ENCODE assay signal across 18 cellular contexts in genomic region chr14:38973083-38973700, GRCh38.
DNase-seq lines count a peak whose midpoint lies in the region; ATAC-seq, FAIRE-seq and TF ChIP-seq lines count a peak whose summit lies in the region.
"Had no signal": no experiment of that assay in that cellular context is flagged by ENCODE, and none has a peak within 500 bp of the region (broad histone marks: within the 10 kb centered on the region; RNA-seq: fewer than 3 reads in every experiment).

No MANE protein-coding gene starts in this region.

- TF ChIP-seq POLR2A in HepG2 (IDR thresholded peaks at IDR 0.05; ENCODE audit: insufficient read depth in 1 of 2, low read depth in 2 of 2, low read length in 2 of 2) (no peak), right lobe of liver (IDR thresholded peaks at IDR 0.05) (no peak)

- H3K9me3 Mint-ChIP-seq in neural progenitor cell: no peaks in the 10 kb centered on the region

- no peaks in the 10 kb centered on the region; the same call in 1 of the 2 replicates for H3K4me1 ChIP-seq in HepG2 (ENCODE audit: insufficient read depth, low read length)
- H3K4me1 ChIP-seq in right lobe of liver: no peaks in the 10 kb centered on the region
- peaks cover 12% of the 10 kb centered on the region for H3K4me1 ChIP-seq in neural progenitor cell

- H3K9ac ChIP-seq in HepG2 (ENCODE audit: insufficient read depth, low read depth, low read length): no peak overlapping the region
- no peak overlapping the region for H3K9ac ChIP-seq in neural progenitor cell
- H3K9ac ChIP-seq: GM23248 had no signal

- peaks cover 7% of the 10 kb centered on the region for H3F3A ChIP-seq in neural progenitor cell (ENCODE audit: low read depth)

- CTCF ChIA-PET in HepG2 (lab: Yijun Ruan, JAX; ENCODE audit: low intra/inter-chr PET ratio, low total read pairs): no interaction called here

- H2AFZ ChIP-seq in HepG2 (ENCODE audit: low read length) (no peak overlapping the region), neural progenitor cell (replicated peaks) (no peak overlapping the region)
- H2AFZ ChIP-seq: GM23248 had no signal

- DNase-seq in HepG2 (ENCODE audit: low spot score) (peak; percentile 48), right lobe of liver (no peak), bronchial epithelial cell (ENCODE audit: low read depth) (no peak), neural progenitor cell (ENCODE audit: low spot score) (peak; percentile 21), retina (peak; percentile 13), posterior cingulate gyrus (no peak)
- DNase-seq in stimulated activated CD4-positive, alpha-beta T cell treated with anti-CD3 and anti-CD28 coated beads, Interleukin-4, amount 100 ng/mL, for 1 hour: no peak
- DNase-seq: C1 segment of cervical spinal cord; Calu3; CD4-positive, alpha-beta memory T cell; COR-L47; DMS153; DND-41; GM23248; H7; HCEC 1CT had no signal

- peaks cover 0 to 10% of the 10 kb centered on the region in 2 experiments; a peak in 1 of 5 replicates for H3K27me3 ChIP-seq in HepG2 (ENCODE audit: control insufficient read depth in 1 of 2, insufficient read depth in 2 of 2, low read length in 2 of 2)
- H3K27me3 ChIP-seq in right lobe of liver: no peaks in the 10 kb centered on the region
- H3K27me3 ChIP-seq in bronchial epithelial cell (ENCODE audit: control insufficient read depth, insufficient read depth, low read length): no peaks in the 10 kb centered on the region
- H3K27me3 ChIP-seq in neural progenitor cell: no peaks in the 10 kb centered on the region

- ATAC-seq in HepG2 (peak; percentile 69), right lobe of liver (no peak)

- no TSS peak for BruUV-seq in HepG2 (replicated peaks; lab: Mats Ljungman, UMichigan)

- no peak for TF ChIP-seq RAD21 in HepG2 (CRISPR knock-in tag; IDR thresholded peaks at IDR 0.05)

- FAIRE-seq in HepG2 (lab: Jason Lieb, UNC) (no peak), bronchial epithelial cell (lab: Jason Lieb, UNC) (peak; percentile 58)
- FAIRE-seq: GM12892, H1 had no signal

- H3K9me3 ChIP-seq in HepG2 (ENCODE audit: low read length) (no peaks in the 10 kb centered on the region), right lobe of liver (no peaks in the 10 kb centered on the region), neural progenitor cell (ENCODE audit: low read depth) (no peaks in the 10 kb centered on the region)

- H3K36me3 ChIP-seq in HepG2 (replicated peaks in 1 of 2; ENCODE audit: control insufficient read depth in 1 of 2, insufficient read depth in 2 of 2, low read length in 2 of 2) (no peaks in the 10 kb centered on the region), right lobe of liver (no peaks in the 10 kb centered on the region), bronchial epithelial cell (ENCODE audit: control insufficient read depth, insufficient read depth, low read length) (no peaks in the 10 kb centered on the region), neural progenitor cell (no peaks in the 10 kb centered on the region)

- WGBS in HepG2 (ENCODE audit: low lambda C conversion rate): 40% methylated on average over 2 of the region's 2 CpGs
- WGBS in right lobe of liver (ENCODE audit: insufficient coverage, low coverage, low lambda C conversion rate, missing lambda C conversion rate): 83% methylated on average over 2 of the region's 2 CpGs

- intact Hi-C loops in HepG2 (cut with micrococcal nuclease; ENCODE audit: unreplicated experiment): no loop called here
- intact Hi-C loops in right lobe of liver (cut with DNase I): no loop called here
- intact Hi-C loops in posterior cingulate gyrus (cut with DNase I): no loop called here

- H3K79me2 ChIP-seq in HepG2 (ENCODE audit: insufficient read depth, low read length) (no peaks in the 10 kb centered on the region), neural progenitor cell (ENCODE audit: low read depth) (no peaks in the 10 kb centered on the region)

- H3K27ac ChIP-seq in HepG2 (ENCODE audit: extremely low read length, insufficient read depth, low read length) (no peak overlapping the region), right lobe of liver (no peak overlapping the region), neural progenitor cell (no peak overlapping the region)
- H3K27ac ChIP-seq: GM23248 had no signal

- no peaks in the 10 kb centered on the region for H4K20me1 ChIP-seq in HepG2 (ENCODE audit: insufficient read depth, low read length)
- no peaks in the 10 kb centered on the region for H4K20me1 ChIP-seq in neural progenitor cell (ENCODE audit: low read depth)

- POLR2A ChIA-PET in HepG2 (lab: Yijun Ruan, JAX): no interaction called here

- no peaks in the 10 kb centered on the region for H3K36me3 Mint-ChIP-seq in neural progenitor cell
- H3K36me3 Mint-ChIP-seq: CD4-positive, alpha-beta memory T cell had no signal

- H3K4me2 ChIP-seq in HepG2 (ENCODE audit: low read depth, low read length): no peak overlapping the region
- H3K4me2 ChIP-seq in neural progenitor cell: no peak overlapping the region

- H3K27ac Mint-ChIP-seq in neural progenitor cell: no peak overlapping the region
- H3K27ac Mint-ChIP-seq: CD4-positive, alpha-beta memory T cell had no signal

- TF ChIP-seq CTCF in HepG2 (CRISPR knock-in tag; IDR thresholded peaks at IDR 0.05) (no peak), right lobe of liver (IDR thresholded peaks at IDR 0.05) (no peak), bronchial epithelial cell (IDR thresholded peaks at IDR 0.05; ENCODE audit: insufficient read depth, low read length, severe bottlenecking) (no peak), neural progenitor cell (IDR thresholded peaks at IDR 0.05) (no peak)

- in situ Hi-C loops in HepG2 (cut with HindIII; ENCODE audit: extremely low pct_ligation_motif_present, low pct_unique_long_range_greater_than_20kb): no loop called here

- peaks cover 2% of the 10 kb centered on the region for H3K4me1 Mint-ChIP-seq in neural progenitor cell
- H3K4me1 Mint-ChIP-seq: CD4-positive, alpha-beta memory T cell had no signal

- TF ChIP-seq EP300 in HepG2 (IDR thresholded peaks at IDR 0.05; ENCODE audit: low read depth in 2 of 2, low read length in 2 of 2) (no peak), HepG2 (CRISPR knock-in tag; IDR thresholded peaks at IDR 0.05; ENCODE audit: borderline replicate concordance) (no peak)

- H3K4me3 ChIP-seq in HepG2 (replicated peaks in 1 of 3; ENCODE audit: insufficient read depth in 1 of 3, low read depth in 2 of 3, low read length in 3 of 3): no peak overlapping the region
- H3K4me3 ChIP-seq in right lobe of liver: no peak overlapping the region
- no peak overlapping the region for H3K4me3 ChIP-seq in bronchial epithelial cell (ENCODE audit: low read depth, low read length)
- no peak overlapping the region for H3K4me3 ChIP-seq in neural progenitor cell
- H3K4me3 ChIP-seq: GM23248 had no signal

- no peaks in the 10 kb centered on the region for H3K27me3 Mint-ChIP-seq in neural progenitor cell (ENCODE audit: insufficient read depth, low read depth)

- H3K4me3 Mint-ChIP-seq in neural progenitor cell: no peak overlapping the region
- H3K4me3 Mint-ChIP-seq: CD4-positive, alpha-beta memory T cell had no signal

TF ChIP-seq in HepG2, 621 proteins besides CTCF, POLR2A, EP300 and RAD21:
- peak; percentile 59; the same call in 1 of the 2 replicates for TF ChIP-seq ATAD3A (CRISPR knock-in tag; IDR thresholded peaks at IDR 0.05)
- no peak for TF ChIP-seq ZNF546 (CRISPR knock-in tag; conservative IDR thresholded peaks at IDR 0.05)
- no peak for TF ChIP-seq MED1 (CRISPR knock-in tag; IDR thresholded peaks at IDR 0.05)
- TF ChIP-seq FOXA3 (CRISPR knock-in tag; IDR thresholded peaks at IDR 0.05): 0 out of 2 replicates have a peak, but pooled peaks have one; percentile 12
- TF ChIP-seq ZNF263 (CRISPR knock-in tag; IDR thresholded peaks at IDR 0.05): peak; percentile 51; the same call in 1 of the 2 replicates
- TF ChIP-seq FOXA1 (IDR thresholded peaks at IDR 0.05): no peak
- 0 out of 2 replicates have a peak, but pooled peaks have one; percentile 29 for TF ChIP-seq FOXA1 (CRISPR knock-in tag; IDR thresholded peaks at IDR 0.05)
- TF ChIP-seq ZNF530 (CRISPR knock-in tag; IDR thresholded peaks at IDR 0.05; ENCODE audit: low read depth): no peak
- TF ChIP-seq PCBP1 (IDR thresholded peaks at IDR 0.05; ENCODE audit: borderline replicate concordance, low read depth, low read length): no peak

Comparison
In these comparisons a context has a peak if more than half of its experiments do, and no peak if none do; other contexts are left out.
1. DNase-seq: peak in HepG2 (single experiment), neural progenitor cell (single experiment) and retina (single experiment); none in right lobe of liver (0 of 3), bronchial epithelial cell (single experiment), posterior cingulate gyrus (0 of 10) and stimulated activated CD4-positive, alpha-beta T cell treated with anti-CD3 and anti-CD28 coated beads, Interleukin-4, amount 100 ng/mL, for 1 hour (single experiment).